1 cellular context compared by ENCODE assay signal in genomic region chr3:39268554-39268910, GRCh38.
TF ChIP-seq lines count a peak whose summit lies in the region.

No MANE protein-coding gene starts in this region.

TF ChIP-seq in K562, 482 proteins besides CTCF, POLR2A, EP300 and RAD21:
- TF ChIP-seq ZNF57 (CRISPR knock-in tag; IDR thresholded peaks at IDR 0.05) = no peak
- no peak for TF ChIP-seq ZNF639 (CRISPR knock-in tag; conservative IDR thresholded peaks at IDR 0.05 in 1 of 2, IDR thresholded peaks at IDR 0.05 in 1 of 2)
- 0 out of 2 replicates have a peak, but pooled peaks have one; percentile 12 for TF ChIP-seq RREB1 (CRISPR knock-in tag; IDR thresholded peaks at IDR 0.05)
TF ChIP-seq in K562: peak in this region for 1.
